21 cellular contexts compared by ENCODE assay signal in the genomic region with DNA sequence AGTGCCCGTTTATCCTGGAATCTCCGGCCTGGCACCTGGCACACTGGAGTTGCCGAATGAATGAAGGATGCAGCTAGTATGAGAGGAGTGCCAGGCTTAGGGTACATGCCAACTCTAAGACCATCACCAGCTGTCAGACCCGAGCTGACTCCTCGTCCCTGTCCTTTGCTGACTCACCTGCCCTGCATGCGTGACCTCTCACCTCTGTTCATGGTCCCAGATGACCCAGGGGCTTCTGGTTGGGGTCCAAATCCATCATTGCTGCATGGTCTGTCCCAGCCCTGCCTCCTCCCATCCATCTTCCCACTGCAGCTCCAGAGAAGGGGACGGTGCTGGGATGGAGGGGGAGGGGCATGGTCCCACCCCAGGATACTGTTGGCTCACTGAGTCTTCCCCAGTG.
"Had no signal": no experiment of that assay in that cellular context is flagged by ENCODE, and none has a peak within 500 bp of the region (broad histone marks: within the 10 kb centered on the region; RNA-seq: fewer than 3 reads in every experiment).

No MANE protein-coding gene starts in this region.

- H3K36me3 Mint-ChIP-seq: T-cell had no signal

- DNase-seq: IMR-90, Kasumi-1, MM.1S, NCI-H1092 treated with DMSO at 0.1 percent for 48 hours, NCI-H1436, NCI-H1694, NCI-H187 treated with DMSO at 0.1 percent for 48 hours, NCI-H2029 treated with DMSO at 0.1 percent for 48 hours, NCI-H2171 treated with DMSO at 0.1 percent for 48 hours, NCI-H345, NCI-H446 treated with DMSO at 0.1 percent for 48 hours, NCI-H510A treated with DMSO at 0.1 percent for 48 hours, NCI-H526 treated with DMSO at 0.1 percent for 48 hours, NCI-H774, PC-3, SHP77, SW 1271, T-cell had no signal

- H3K27ac Mint-ChIP-seq: T-cell had no signal

- H3K9ac ChIP-seq: KMS-11 had no signal

- H3K9me3 Mint-ChIP-seq: T-cell had no signal

- H3K27ac ChIP-seq: KMS-11, RWPE1 had no signal

- ATAC-seq: Panc1, PC-3, T-cell had no signal

- H3K4me1 Mint-ChIP-seq: T-cell had no signal

- H3K4me2 ChIP-seq: KMS-11 had no signal

- H3K4me3 Mint-ChIP-seq: T-cell had no signal
